Comparison of ENCODE assay signal across 14 cellular contexts in the genomic region with DNA sequence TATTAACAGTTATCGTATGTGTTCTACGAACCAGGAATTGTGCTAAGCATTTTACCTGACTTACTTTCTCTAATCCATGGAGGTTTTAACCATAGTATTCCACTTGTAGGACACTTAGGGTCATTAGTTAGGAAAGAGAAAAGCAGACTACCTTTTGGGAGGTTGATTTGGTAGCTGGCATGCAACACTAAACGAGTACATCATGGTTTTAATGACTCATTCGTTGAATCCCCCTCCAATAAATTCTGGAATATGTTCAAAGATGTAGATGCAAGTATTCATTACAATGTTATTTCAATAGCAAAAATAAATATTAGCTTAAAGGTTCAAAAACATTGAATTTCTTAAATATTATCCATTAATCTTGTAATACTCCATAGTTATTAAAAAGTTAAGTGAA.
"Had no signal": no experiment of that assay in that cellular context is flagged by ENCODE, and none has a peak within 500 bp of the region (broad histone marks: within the 10 kb centered on the region; RNA-seq: fewer than 3 reads in every experiment).

No MANE protein-coding gene starts in this region.

- H3K4me3 ChIP-seq: gastrocnemius medialis, heart right ventricle, thyroid gland had no signal

- H3K36me3 ChIP-seq: gastrocnemius medialis, heart right ventricle, neutrophil, thyroid gland, WERI-Rb-1 had no signal

- DNase-seq: activated CD4-positive, alpha-beta memory T cell treated with anti-CD3 and anti-CD28 coated beads, Interleukin-2, amount 10 ng/mL, durations not matched to agents 7 days and 5 days; activated effector memory CD4-positive, alpha-beta T cell treated with anti-CD3 and anti-CD28 coated beads, Interleukin-2, amount 50 U/mL, for 16 hours; activated T-cell treated with anti-CD3 and anti-CD28 coated beads, Interleukin-2, amount 50 U/mL, for 48 hours; effector CD8-positive, alpha-beta T cell; heart right ventricle; islet precursor cell; naive thymus-derived CD4-positive, alpha-beta T cell; stimulated activated CD4-positive, alpha-beta T cell treated with anti-CD3 and anti-CD28 coated beads, Interleukin-2, amount 100 ng/mL, for 48 hours; stimulated activated naive B cell treated with anti-CD40 and anti-IgM and Interleukin-4, amounts not matched to agents 10 μg/mL and 1 μg/mL and 100 μg/mL, for 72 hours; thyroid gland; WERI-Rb-1 had no signal

- ATAC-seq: left lobe of liver; naive thymus-derived CD4-positive, alpha-beta T cell; stimulated activated naive B cell treated with anti-CD40 and anti-IgM and Interleukin-4, amounts not matched to agents 10 μg/mL and 1 μg/mL and 100 μg/mL, for 72 hours had no signal

- H3K27me3 ChIP-seq: gastrocnemius medialis, heart right ventricle, neutrophil, thyroid gland had no signal

- H3K27ac ChIP-seq: gastrocnemius medialis, heart right ventricle, neutrophil, thyroid gland, WERI-Rb-1 had no signal

- H3K9me3 ChIP-seq: gastrocnemius medialis, heart right ventricle, neutrophil, thyroid gland had no signal
